In the genomic region with DNA sequence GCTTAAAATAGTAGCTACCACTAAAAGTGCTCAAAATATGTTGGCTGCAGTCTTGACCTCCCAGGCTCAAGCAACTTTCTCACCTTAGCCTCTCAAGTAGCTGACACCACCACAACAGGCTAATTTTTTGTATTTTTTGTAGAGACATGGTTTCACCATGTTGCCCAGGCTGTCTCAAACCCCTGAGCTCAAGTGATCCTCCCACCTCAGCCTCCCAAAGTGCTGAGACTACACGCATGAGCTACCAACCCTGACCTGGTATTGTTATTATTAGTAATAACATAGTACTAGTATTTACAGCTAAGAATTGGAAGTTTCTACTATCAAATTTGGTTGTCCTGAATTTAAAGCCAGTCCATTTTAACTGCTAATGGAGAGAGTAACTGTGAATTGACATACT, we compare ENCODE assay signal across 14 cellular contexts. TPM values are rescaled to one million over a fixed set of nuclear protein-coding genes. Genes with fewer than 3 reads are reported as not detected.
DNase-seq lines count a peak whose midpoint lies in the region; ATAC-seq lines count a peak whose summit lies in the region.
"Had no signal": no experiment of that assay in that cellular context is flagged by ENCODE, and none has a peak within 500 bp of the region (broad histone marks: within the 10 kb centered on the region; RNA-seq: fewer than 3 reads in every experiment).

No MANE protein-coding gene starts in this region.

- POLR2A ChIA-PET in naive thymus-derived CD8-positive, alpha-beta T cell (lab: Charles Lee) = no interaction called here

- ATAC-seq in GM21717 (IDR thresholded peaks at IDR 0.05; ENCODE audit: unreplicated experiment) (peak; percentile 48), HG03378 (IDR thresholded peaks at IDR 0.05; ENCODE audit: unreplicated experiment) (peak; percentile 55)
- ATAC-seq in naive thymus-derived CD8-positive, alpha-beta T cell = no peak
- ATAC-seq in stimulated activated naive CD8-positive, alpha-beta T cell treated with anti-CD3 and anti-CD28 coated beads, Interleukin-15, amount 100 ng/mL, for 72 hours = no peak
- ATAC-seq: stimulated activated effector memory CD8-positive, alpha-beta T cell treated with anti-CD3 and anti-CD28 coated beads, Interleukin-12 subunit alpha, Interleukin-12 subunit beta, amount 100 ng/mL, for 72 hours had no signal

- H3K9me3 Mint-ChIP-seq in naive thymus-derived CD8-positive, alpha-beta T cell = no peaks in the 10 kb centered on the region
- peaks cover 0 to 7% of the 10 kb centered on the region in 2 donors for H3K9me3 Mint-ChIP-seq in stimulated activated naive CD8-positive, alpha-beta T cell treated with anti-CD3 and anti-CD28 coated beads, Interleukin-15, amount 100 ng/mL, for 72 hours
- H3K9me3 Mint-ChIP-seq: central memory CD8-positive, alpha-beta T cell; stimulated activated effector memory CD8-positive, alpha-beta T cell treated with anti-CD3 and anti-CD28 coated beads, Interleukin-12 subunit alpha, Interleukin-12 subunit beta, amount 100 ng/mL, for 72 hours had no signal

- DNase-seq in NCI-H510A treated with DMSO at 0.1 percent for 48 hours (lab: John Stamatoyannopoulos, UW) (peak; percentile 28), NCI-H510A (lab: John Stamatoyannopoulos, UW) (no peak), NK-92 (lab: John Stamatoyannopoulos, UW; ENCODE audit: unreplicated experiment) (no peak), iPS-NIHi11 (ENCODE audit: low spot score) (no peak)
- no peak for DNase-seq in naive thymus-derived CD8-positive, alpha-beta T cell
- DNase-seq in stimulated activated naive CD8-positive, alpha-beta T cell treated with anti-CD3 and anti-CD28 coated beads, Interleukin-15, amount 100 ng/mL, for 72 hours = no peak
- DNase-seq: activated CD8-positive, alpha-beta memory T cell treated with anti-CD3 and anti-CD28 coated beads, Interleukin-2, amount 50 U/mL, for 48 hours; NCI-H1436 had no signal

- H3K27me3 Mint-ChIP-seq in naive thymus-derived CD8-positive, alpha-beta T cell = no peaks in the 10 kb centered on the region
- no peaks in the 10 kb centered on the region for H3K27me3 Mint-ChIP-seq in stimulated activated naive CD8-positive, alpha-beta T cell treated with anti-CD3 and anti-CD28 coated beads, Interleukin-15, amount 100 ng/mL, for 72 hours
- H3K27me3 Mint-ChIP-seq: central memory CD8-positive, alpha-beta T cell had no signal

- peaks cover 13 to 74% (median 50%) of the 10 kb centered on the region in 4 donors for H3K4me1 Mint-ChIP-seq in naive thymus-derived CD8-positive, alpha-beta T cell
- H3K4me1 Mint-ChIP-seq in stimulated activated naive CD8-positive, alpha-beta T cell treated with anti-CD3 and anti-CD28 coated beads, Interleukin-15, amount 100 ng/mL, for 72 hours = peaks cover 65% of the 10 kb centered on the region

- H3K4me3 Mint-ChIP-seq in naive thymus-derived CD8-positive, alpha-beta T cell = peak overlapping the region in 1 of 10 donors; percentile 70
- H3K4me3 Mint-ChIP-seq in stimulated activated naive CD8-positive, alpha-beta T cell treated with anti-CD3 and anti-CD28 coated beads, Interleukin-15, amount 100 ng/mL, for 72 hours = no peak overlapping the region
- H3K4me3 Mint-ChIP-seq: central memory CD8-positive, alpha-beta T cell; stimulated activated effector memory CD8-positive, alpha-beta T cell treated with anti-CD3 and anti-CD28 coated beads, Interleukin-12 subunit alpha, Interleukin-12 subunit beta, amount 100 ng/mL, for 72 hours had no signal

- H3K27ac Mint-ChIP-seq in naive thymus-derived CD8-positive, alpha-beta T cell = peak overlapping the region in 9 of 10 donors; percentile 20 to 84 (median 61)
- no peak overlapping the region for H3K27ac Mint-ChIP-seq in stimulated activated naive CD8-positive, alpha-beta T cell treated with anti-CD3 and anti-CD28 coated beads, Interleukin-15, amount 100 ng/mL, for 72 hours
- H3K27ac Mint-ChIP-seq: stimulated activated effector memory CD8-positive, alpha-beta T cell treated with anti-CD3 and anti-CD28 coated beads, Interleukin-12 subunit alpha, Interleukin-12 subunit beta, amount 100 ng/mL, for 72 hours had no signal

- H3K36me3 Mint-ChIP-seq in naive thymus-derived CD8-positive, alpha-beta T cell = no peaks in the 10 kb centered on the region
- H3K36me3 Mint-ChIP-seq: stimulated activated effector memory CD8-positive, alpha-beta T cell treated with anti-CD3 and anti-CD28 coated beads, Interleukin-12 subunit alpha, Interleukin-12 subunit beta, amount 100 ng/mL, for 72 hours had no signal

RNA-seq across cellular contexts. Expression of a gene that starts 18.0 kb away (rescaled TPM):
- total RNA-seq in naive thymus-derived CD8-positive, alpha-beta T cell = 1 to 10 TPM; 3.5 to 4.0 TPM
- polyA plus RNA-seq in naive thymus-derived CD8-positive, alpha-beta T cell = 1 to 10 TPM in 1 of 3 donors, under 1 TPM in 2; 0.59 to 1.1 (median 0.93) TPM
- total RNA-seq: A172, kidney epithelial cell had no signal

RNA-seq across cellular contexts. Expression of a gene that starts 31.2 kb away (rescaled TPM):
- 10 to 100 TPM; 56.9 to 65.0 TPM for total RNA-seq in naive thymus-derived CD8-positive, alpha-beta T cell
- 10 to 100 TPM; 16.1 to 19.7 (median 18.6) TPM for polyA plus RNA-seq in naive thymus-derived CD8-positive, alpha-beta T cell

Comparison
In these comparisons a context has a peak if more than half of its experiments do, and no peak if none do; other contexts are left out.
1. ATAC-seq: peak in GM21717 (single experiment) and HG03378 (single experiment); none in naive thymus-derived CD8-positive, alpha-beta T cell (0 of 2) and stimulated activated naive CD8-positive, alpha-beta T cell treated with anti-CD3 and anti-CD28 coated beads, Interleukin-15, amount 100 ng/mL, for 72 hours (single experiment).
2. H3K27ac Mint-ChIP-seq: peak in naive thymus-derived CD8-positive, alpha-beta T cell (9 of 10); none in stimulated activated naive CD8-positive, alpha-beta T cell treated with anti-CD3 and anti-CD28 coated beads, Interleukin-15, amount 100 ng/mL, for 72 hours (0 of 2).